Comparison of ENCODE assay signal across 18 cellular contexts in genomic region chr10:96880575-96880974, GRCh38. TPM values are rescaled to one million over a fixed set of nuclear protein-coding genes. Genes with fewer than 3 reads are reported as not detected.
DNase-seq lines count a peak whose midpoint lies in the region; ATAC-seq, FAIRE-seq and TF ChIP-seq lines count a peak whose summit lies in the region.
"Had no signal": no experiment of that assay in that cellular context is flagged by ENCODE, and none has a peak within 500 bp of the region (broad histone marks: within the 10 kb centered on the region; RNA-seq: fewer than 3 reads in every experiment).

No MANE protein-coding gene starts in this region.

- H3K9me3 ChIP-seq in osteoblast (ENCODE audit: low read depth, low read length) (no peaks in the 10 kb centered on the region), adrenal gland (replicated peaks in 1 of 3) (no peaks in the 10 kb centered on the region)

- no peak overlapping the region for H2AFZ ChIP-seq in osteoblast (ENCODE audit: low read length)

- H3K27ac Mint-ChIP-seq in activated naive CD8-positive, alpha-beta T cell: peak overlapping the region; percentile 61
- H3K27ac Mint-ChIP-seq in activated naive CD8-positive, alpha-beta T cell treated with anti-CD3 and anti-CD28 coated beads for 36 hours: no peak overlapping the region
- H3K27ac Mint-ChIP-seq: B cell; CD4-positive, alpha-beta T cell; HFFc6 had no signal

- no peaks in the 10 kb centered on the region for H3K36me3 ChIP-seq in bronchial epithelial cell (ENCODE audit: control insufficient read depth, insufficient read depth, low read length)
- H3K36me3 ChIP-seq in osteoblast (ENCODE audit: insufficient read depth, low read length): no peaks in the 10 kb centered on the region
- H3K36me3 ChIP-seq in adrenal gland (replicated peaks in 1 of 2): no peaks in the 10 kb centered on the region

- H3K4me1 ChIP-seq in osteoblast (ENCODE audit: insufficient read depth, low read length) (peaks cover 5% of the 10 kb centered on the region), adrenal gland (replicated peaks in 1 of 2) (peaks cover 4 to 38% of the 10 kb centered on the region in 2 donors)

- no peak overlapping the region for H3K4me3 Mint-ChIP-seq in activated naive CD8-positive, alpha-beta T cell
- no peak overlapping the region for H3K4me3 Mint-ChIP-seq in activated naive CD8-positive, alpha-beta T cell treated with anti-CD3 and anti-CD28 coated beads for 36 hours
- H3K4me3 Mint-ChIP-seq: B cell; CD4-positive, alpha-beta T cell; HFFc6 had no signal

- DNase-seq in activated naive CD8-positive, alpha-beta T cell treated with anti-CD3 and anti-CD28 coated beads for 36 hours: no peak
- peak; percentile 17 for DNase-seq in bronchial epithelial cell (ENCODE audit: low read depth)
- peak; percentile 50 for DNase-seq in osteoblast (ENCODE audit: insufficient read length, low spot score, missing footprints)
- no peak for DNase-seq in adrenal gland
- DNase-seq: C1 segment of cervical spinal cord; Calu3; CD4-positive, alpha-beta T cell; DMS 273 treated with DMSO at 0.1 percent for 48 hours; DMS79 treated with DMSO at 0.1 percent for 48 hours; EL; HCEC 1CT; HFFc6 had no signal

- no peak overlapping the region for H3K4me2 ChIP-seq in osteoblast (ENCODE audit: insufficient read depth, low read length)

- intact Hi-C loops in adrenal gland (cut with DNase I): no loop called here

- H3K4me3 ChIP-seq in bronchial epithelial cell (ENCODE audit: low read depth, low read length): no peak overlapping the region
- no peak overlapping the region for H3K4me3 ChIP-seq in osteoblast (ENCODE audit: insufficient read depth, low read length)
- no peak overlapping the region for H3K4me3 ChIP-seq in adrenal gland

- H3K27me3 Mint-ChIP-seq in activated naive CD8-positive, alpha-beta T cell: no peaks in the 10 kb centered on the region
- no peaks in the 10 kb centered on the region for H3K27me3 Mint-ChIP-seq in activated naive CD8-positive, alpha-beta T cell treated with anti-CD3 and anti-CD28 coated beads for 36 hours
- H3K27me3 Mint-ChIP-seq: B cell; CD4-positive, alpha-beta T cell had no signal

- TF ChIP-seq CTCF in bronchial epithelial cell (IDR thresholded peaks at IDR 0.05; ENCODE audit: insufficient read depth, low read length, severe bottlenecking) (no peak), osteoblast (IDR thresholded peaks at IDR 0.05; ENCODE audit: extremely low read depth, low read depth, low read length) (no peak), adrenal gland (IDR thresholded peaks at IDR 0.05) (no peak)

- no peak for ATAC-seq in SK-N-SH treated with all-trans-retinoic acid at 6 μM for 48 hours
- no peak for ATAC-seq in GM18505 (IDR thresholded peaks at IDR 0.05; ENCODE audit: unreplicated experiment)

- H3K4me1 Mint-ChIP-seq in activated naive CD8-positive, alpha-beta T cell (ENCODE audit: low read depth): peaks cover 53% of the 10 kb centered on the region
- H3K4me1 Mint-ChIP-seq in activated naive CD8-positive, alpha-beta T cell treated with anti-CD3 and anti-CD28 coated beads for 36 hours: peaks cover 40% of the 10 kb centered on the region

- no peak for FAIRE-seq in bronchial epithelial cell (lab: Jason Lieb, UNC)
- FAIRE-seq: G401.6, GM12891 had no signal

- 86 to 91% (median 88%) methylated on average over 2 of the region's 2 CpGs for WGBS in adrenal gland, 4 donors

- H3K9me3 Mint-ChIP-seq in activated naive CD8-positive, alpha-beta T cell (ENCODE audit: low read depth): peaks cover 4% of the 10 kb centered on the region
- H3K9me3 Mint-ChIP-seq in activated naive CD8-positive, alpha-beta T cell treated with anti-CD3 and anti-CD28 coated beads for 36 hours: no peaks in the 10 kb centered on the region
- H3K9me3 Mint-ChIP-seq: CD4-positive, alpha-beta T cell; HFFc6 had no signal

- no peaks in the 10 kb centered on the region for H3K27me3 ChIP-seq in bronchial epithelial cell (ENCODE audit: control insufficient read depth, insufficient read depth, low read length)
- no peaks in the 10 kb centered on the region for H3K27me3 ChIP-seq in osteoblast (ENCODE audit: insufficient read depth, low read length)
- no peaks in the 10 kb centered on the region for H3K27me3 ChIP-seq in adrenal gland

- H4K20me1 ChIP-seq in osteoblast (ENCODE audit: insufficient read depth, low read length): peaks cover 63% of the 10 kb centered on the region

- peaks cover 11% of the 10 kb centered on the region for H3K36me3 Mint-ChIP-seq in activated naive CD8-positive, alpha-beta T cell
- peaks cover 51% of the 10 kb centered on the region for H3K36me3 Mint-ChIP-seq in activated naive CD8-positive, alpha-beta T cell treated with anti-CD3 and anti-CD28 coated beads for 36 hours

- H3K79me2 ChIP-seq in osteoblast (ENCODE audit: insufficient read depth, low read length): peaks cover 95% of the 10 kb centered on the region

- H3K27ac ChIP-seq in osteoblast (ENCODE audit: low read depth, low read length) (no peak overlapping the region), adrenal gland (no peak overlapping the region)

- TF ChIP-seq POLR2A in adrenal gland (IDR thresholded peaks at IDR 0.05) (no peak), GM18505 (IDR thresholded peaks at IDR 0.05; ENCODE audit: borderline replicate concordance, extremely low read depth, insufficient read depth, insufficient read length) (no peak)

TF ChIP-seq in SK-N-SH treated with all-trans-retinoic acid at 6 μM for 48 hours, 23 proteins besides CTCF, POLR2A, EP300 and RAD21:
- TF ChIP-seq ZFP30 (CRISPR knock-in tag; IDR thresholded peaks at IDR 0.05): no peak
- no peak for TF ChIP-seq TSHZ2 (CRISPR knock-in tag; IDR thresholded peaks at IDR 0.05)
- no peak for TF ChIP-seq OSR1 (CRISPR knock-in tag; IDR thresholded peaks at IDR 0.05)
- no peak for TF ChIP-seq ZNF70 (CRISPR knock-in tag; IDR thresholded peaks at IDR 0.05)
- TF ChIP-seq BACH2 (CRISPR knock-in tag; IDR thresholded peaks at IDR 0.05; ENCODE audit: borderline replicate concordance): no peak
- TF ChIP-seq ZC3H10 (CRISPR knock-in tag; IDR thresholded peaks at IDR 0.05): no peak

RNA-seq across cellular contexts. Expression of gene LCOR, which starts 48.5 kb away (rescaled TPM):
- total RNA-seq in activated naive CD8-positive, alpha-beta T cell treated with anti-CD3 and anti-CD28 coated beads for 36 hours: 10 to 100 TPM; 25.9 to 27.6 TPM
- total RNA-seq in bronchial epithelial cell (29.5 and 34.4 TPM in 2 replicates), osteoblast (19.2 and 25.0 TPM in 2 replicates), adrenal gland (10 to 100 TPM in 7 of 8 donors, 1 to 10 TPM in 1; 9.2 to 27.1 (median 20.5) TPM)
- 1 to 10 TPM; 1.5 to 7.2 (median 5.2) TPM for polyA plus RNA-seq in adrenal gland

Comparison
In these comparisons a context has a peak if more than half of its experiments do, and no peak if none do; other contexts are left out.
1. DNase-seq: peak in bronchial epithelial cell (single experiment) and osteoblast (single experiment); none in activated naive CD8-positive, alpha-beta T cell treated with anti-CD3 and anti-CD28 coated beads for 36 hours (single experiment) and adrenal gland (0 of 7).